ENCODE assay signal across 10 cellular contexts in the genomic region with DNA sequence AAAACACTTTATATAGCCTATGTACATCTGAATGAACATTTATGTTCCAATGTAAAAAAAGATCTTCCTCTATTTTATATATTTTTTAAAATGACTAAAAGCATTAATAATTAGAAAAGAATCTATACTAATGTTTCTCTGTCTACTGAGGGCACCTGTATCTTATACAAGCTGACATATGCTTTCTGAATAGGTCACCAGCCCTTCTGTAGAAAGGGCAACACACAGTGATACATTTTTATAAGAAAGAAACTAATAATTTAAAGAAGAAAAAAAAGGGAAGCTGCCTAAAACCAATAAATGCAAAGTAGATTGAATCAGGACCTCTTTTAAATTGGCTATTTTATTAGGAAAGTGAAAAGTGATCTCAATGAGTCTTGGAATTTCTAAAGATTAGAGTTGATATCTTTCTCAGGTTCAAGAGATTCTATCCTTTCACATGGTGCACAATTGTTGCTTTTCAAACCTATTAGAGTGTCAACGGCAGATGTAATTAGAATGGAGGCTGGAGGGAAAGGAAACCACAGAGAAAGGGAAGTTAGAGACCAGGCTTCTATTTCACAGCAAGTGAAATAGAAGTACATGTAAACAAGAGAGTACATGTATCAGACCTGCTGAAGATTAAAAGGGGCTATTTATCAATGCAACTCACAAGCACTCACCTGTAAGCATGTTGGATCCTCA. TPM values are rescaled to one million over a fixed set of nuclear protein-coding genes. Genes with fewer than 3 reads are reported as not detected.
A peak's percentile ranks its signal among the peaks of the same experiment; 100 is the strongest.
DNase-seq lines count a peak whose midpoint lies in the region; ATAC-seq and TF ChIP-seq lines count a peak whose summit lies in the region.
"Had no signal": no experiment of that assay in that cellular context is flagged by ENCODE, and none has a peak within 500 bp of the region (broad histone marks: within the 10 kb centered on the region; RNA-seq: fewer than 3 reads in every experiment).

No MANE protein-coding gene starts in this region.

- H3K79me2 ChIP-seq in GM23338 (replicated peaks; ENCODE audit: insufficient read depth): peaks cover 97% of the 10 kb centered on the region

- no peaks in the 10 kb centered on the region for H3F3A ChIP-seq in GM23338 (replicated peaks; ENCODE audit: low read depth)

- no peak for TF ChIP-seq EP300 in tibial nerve (IDR thresholded peaks at IDR 0.05)

- peaks cover 63% of the 10 kb centered on the region for H3K36me3 Mint-ChIP-seq in CD8-positive, alpha-beta T cell
- peaks cover 4% of the 10 kb centered on the region; the same call in 2 of the 3 replicates for H3K36me3 Mint-ChIP-seq in GM23338 (ENCODE audit: low read depth)

- TF ChIP-seq POLR2A in gastrocnemius medialis (IDR thresholded peaks at IDR 0.05) (no peak), tibial nerve (IDR thresholded peaks at IDR 0.05) (no peak)

- peaks cover 20% of the 10 kb centered on the region for H4K20me1 ChIP-seq in GM23338 (replicated peaks; ENCODE audit: insufficient read depth)

- H3K4me1 Mint-ChIP-seq in CD8-positive, alpha-beta T cell (ENCODE audit: low read depth): peaks cover 82% of the 10 kb centered on the region
- H3K4me1 Mint-ChIP-seq in GM23338: peaks cover 5% of the 10 kb centered on the region; the same call in 2 of the 3 replicates

- no peaks in the 10 kb centered on the region for H3K36me3 ChIP-seq in CD8-positive, alpha-beta T cell (ENCODE audit: insufficient read depth, low read length)
- peaks cover 6% of the 10 kb centered on the region; the same call in 1 of the 2 replicates for H3K36me3 ChIP-seq in GM23338 (ENCODE audit: insufficient read depth)
- no peaks in the 10 kb centered on the region for H3K36me3 ChIP-seq in gastrocnemius medialis
- peaks cover 0 to 14% (median 0%) of the 10 kb centered on the region in 3 donors for H3K36me3 ChIP-seq in tibial nerve

- H3K27ac ChIP-seq in CD8-positive, alpha-beta T cell (ENCODE audit: low read depth, low read length): no peak overlapping the region
- no peak overlapping the region for H3K27ac ChIP-seq in GM23338 (ENCODE audit: low read depth)
- H3K27ac ChIP-seq in gastrocnemius medialis: no peak overlapping the region
- H3K27ac ChIP-seq in tibial nerve: peak overlapping the region in 1 of 4 donors; percentile 40

- no peak for DNase-seq in CD8-positive, alpha-beta T cell
- peak; percentile 92 for DNase-seq in SKM-1 treated with dmso at 0.1 percent for 144 hours (lab: John Stamatoyannopoulos, UW; ENCODE audit: unreplicated experiment)
- no peak for DNase-seq in GM23338 (ENCODE audit: low spot score)
- DNase-seq in gastrocnemius medialis: no peak
- DNase-seq in tibial nerve (ENCODE audit: low spot score in 2 of 2): no peak
- DNase-seq in stimulated activated CD4-positive, alpha-beta T cell treated with anti-CD3 and anti-CD28 coated beads, Interleukin-4, amount 100 ng/mL, for 24 hours: no peak
- DNase-seq: NCI-H2171, right cardiac atrium had no signal

- H3K9me3 Mint-ChIP-seq in CD8-positive, alpha-beta T cell: no peaks in the 10 kb centered on the region
- H3K9me3 Mint-ChIP-seq in GM23338: no peaks in the 10 kb centered on the region

- intact Hi-C loops in CD8-positive, alpha-beta T cell (cut with DNase I, micrococcal nuclease): loop anchor here (5.0 to 10.0 kb wide), 2 partner anchors 36 to 1846 kb away; partner anchors contain the start of gene LRGUK (in 1 of the 2)
- intact Hi-C loops in gastrocnemius medialis (cut with DNase I; ENCODE audit: low total_unique reads): loop anchor here (10.0 kb wide), 2 partner anchors 566 to 826 kb away; partner anchors contain the start of gene TMEM140

- H3K4me3 Mint-ChIP-seq in CD8-positive, alpha-beta T cell: peak overlapping the region; percentile 1
- no peak overlapping the region for H3K4me3 Mint-ChIP-seq in GM23338

- H3K4me1 ChIP-seq in CD8-positive, alpha-beta T cell (ENCODE audit: insufficient read depth, low read length): peaks cover 66% of the 10 kb centered on the region
- H3K4me1 ChIP-seq in GM23338 (ENCODE audit: insufficient read depth) (peaks cover 8% of the 10 kb centered on the region; the same call in 1 of the 2 replicates), gastrocnemius medialis (peaks cover 22 to 53% of the 10 kb centered on the region in 2 donors), tibial nerve (peaks cover 0 to 53% (median 27%) of the 10 kb centered on the region in 4 donors)

- TF ChIP-seq CTCF in CD8-positive, alpha-beta T cell (IDR thresholded peaks at IDR 0.05): no peak
- no peak for TF ChIP-seq CTCF in GM23338 (conservative IDR thresholded peaks at IDR 0.05; ENCODE audit: low read depth in 2 of 2)
- no peak for TF ChIP-seq CTCF in gastrocnemius medialis (IDR thresholded peaks at IDR 0.05 in 4 of 5, conservative IDR thresholded peaks at IDR 0.05 in 1 of 5)
- no peak for TF ChIP-seq CTCF in tibial nerve (IDR thresholded peaks at IDR 0.05)

- H3K9me2 ChIP-seq in GM23338 (ENCODE audit: insufficient read depth): no peaks in the 10 kb centered on the region

- in situ Hi-C loops in gastrocnemius medialis (cut with MboI; ENCODE audit: low sequenced_read_pairs in 4 of 4): loop anchor here in 1 of 4 donors (10.0 kb wide), 1 partner anchor 306 kb away; the partner anchor contains the start of gene STMP1

- H3K27me3 ChIP-seq in CD8-positive, alpha-beta T cell (ENCODE audit: insufficient read depth, low read length): no peaks in the 10 kb centered on the region
- no peaks in the 10 kb centered on the region for H3K27me3 ChIP-seq in GM23338 (ENCODE audit: insufficient read depth)
- no peaks in the 10 kb centered on the region for H3K27me3 ChIP-seq in gastrocnemius medialis
- no peaks in the 10 kb centered on the region for H3K27me3 ChIP-seq in tibial nerve

- ATAC-seq in CD8-positive, alpha-beta T cell: no peak
- ATAC-seq in GM19455 (IDR thresholded peaks at IDR 0.05; ENCODE audit: unreplicated experiment): peak; percentile 67
- peak; percentile 81 for ATAC-seq in HG03159 (IDR thresholded peaks at IDR 0.05; ENCODE audit: unreplicated experiment)
- no peak for ATAC-seq in GM23338
- ATAC-seq in gastrocnemius medialis: no peak
- ATAC-seq: right cardiac atrium had no signal

- H3K27me3 Mint-ChIP-seq in CD8-positive, alpha-beta T cell (ENCODE audit: low read depth): no peaks in the 10 kb centered on the region
- peaks cover 2% of the 10 kb centered on the region for H3K27me3 Mint-ChIP-seq in GM23338 (ENCODE audit: insufficient read depth, low read depth, poor library complexity)

- H3K27ac Mint-ChIP-seq in CD8-positive, alpha-beta T cell: no peak overlapping the region
- H3K27ac Mint-ChIP-seq in GM23338: no peak overlapping the region

- H2AFZ ChIP-seq in GM23338: no peak overlapping the region

- no peak overlapping the region for H3K4me3 ChIP-seq in CD8-positive, alpha-beta T cell (ENCODE audit: low read depth, low read length)
- H3K4me3 ChIP-seq in GM23338: no peak overlapping the region
- H3K4me3 ChIP-seq in gastrocnemius medialis: no peak overlapping the region
- no peak overlapping the region for H3K4me3 ChIP-seq in tibial nerve

- no peaks in the 10 kb centered on the region for H3K9me3 ChIP-seq in CD8-positive, alpha-beta T cell (ENCODE audit: low read length)
- H3K9me3 ChIP-seq in gastrocnemius medialis (no peaks in the 10 kb centered on the region), tibial nerve (no peaks in the 10 kb centered on the region)

- CTCF ChIA-PET in CD8-positive, alpha-beta T cell (lab: Charles Lee): no interaction called here

- POLR2A ChIA-PET in CD8-positive, alpha-beta T cell (lab: Charles Lee): no interaction called here

- H3K4me2 ChIP-seq in GM23338: no peak overlapping the region

- 63 to 76% methylated on average over 1 of the region's 1 CpG for WGBS in tibial nerve, 2 donors

TF ChIP-seq in GM23338, 12 proteins besides CTCF, POLR2A, EP300 and RAD21 (continues in another document):
- TF ChIP-seq ZNF114 (CRISPR knock-in tag; IDR thresholded peaks at IDR 0.05) (no peak), ZNF331 (CRISPR knock-in tag; IDR thresholded peaks at IDR 0.05; ENCODE audit: low read depth) (no peak), POLR2AphosphoS5 (IDR thresholded peaks at IDR 0.05; ENCODE audit: low read depth) (no peak), JUNB (IDR thresholded peaks at IDR 0.05; ENCODE audit: unreplicated experiment) (no peak), STAT1 (IDR thresholded peaks at IDR 0.05; ENCODE audit: unreplicated experiment) (no peak), EZH2phosphoT487 (IDR thresholded peaks at IDR 0.05; ENCODE audit: unreplicated experiment) (no peak), EZH2 (IDR thresholded peaks at IDR 0.05; ENCODE audit: low read depth, unreplicated experiment) (no peak)

RNA-seq across cellular contexts. Expression of gene MTPN, which starts 6.3 kb away (rescaled TPM):
- 100 to 1,000 TPM in 1 of 2 experiments, 10 to 100 TPM in 1; 91.9 to 101 TPM for total RNA-seq in CD8-positive, alpha-beta T cell
- total RNA-seq in GM23338 (2014; rRNA removed; shearing (Covaris generic)): 90.3 and 100 TPM in 2 replicates
- polyA plus RNA-seq in GM23338 (2016; fragmentation: Nextera tagmentation; extraction: Ambion mirVana): 83.7 and 87.7 TPM in 2 replicates
- total RNA-seq in gastrocnemius medialis (10 to 100 TPM; 48.5 to 94.2 (median 58.7) TPM), tibial nerve (10 to 100 TPM; 66.3 to 94.6 (median 75.0) TPM)

Comparison
In these comparisons a context has a peak if more than half of its experiments do, and no peak if none do; other contexts are left out.
1. ATAC-seq: peak in GM19455 (single experiment) and HG03159 (single experiment); none in CD8-positive, alpha-beta T cell (single experiment), GM23338 (single experiment) and gastrocnemius medialis (0 of 2).